In the genomic region with DNA sequence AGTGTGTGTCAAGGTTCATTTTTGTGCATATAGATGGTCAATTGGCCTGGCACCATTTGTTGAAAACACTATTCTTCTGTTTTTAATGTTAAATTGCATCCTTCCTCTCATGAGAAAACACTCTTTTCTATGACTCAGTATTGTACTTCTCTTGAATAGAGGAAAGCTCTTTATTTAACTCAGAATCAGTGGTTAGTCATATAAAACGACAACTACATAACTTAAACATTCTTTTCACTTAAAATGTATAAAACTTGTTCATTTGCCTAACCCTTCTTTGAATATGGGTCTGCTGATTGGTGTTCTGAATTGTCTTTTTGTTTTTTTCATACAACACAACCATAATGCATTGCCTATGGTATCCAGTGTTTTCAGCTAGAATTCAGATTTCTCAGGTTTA, we compare ENCODE assay signal across 19 cellular contexts. TPM values are rescaled to one million over a fixed set of nuclear protein-coding genes. Genes with fewer than 3 reads are reported as not detected.
A peak's percentile ranks its signal among the peaks of the same experiment; 100 is the strongest.
DNase-seq lines count a peak whose midpoint lies in the region; ATAC-seq lines count a peak whose summit lies in the region.
"Had no signal": no experiment of that assay in that cellular context is flagged by ENCODE, and none has a peak within 500 bp of the region (broad histone marks: within the 10 kb centered on the region; RNA-seq: fewer than 3 reads in every experiment).

No MANE protein-coding gene starts in this region.

- POLR2A ChIA-PET in activated CD4-positive, alpha-beta T cell treated with anti-CD3 and anti-CD28 coated beads for 36 hours (lab: Charles Lee) = interaction anchor here (0.6 to 1.8 kb wide), 3 partner anchors 17 to 146 kb away, joined by 3 to 4 read pairs (median 4); a partner anchor contains a TSS

- CTCF ChIA-PET in activated CD4-positive, alpha-beta T cell treated with anti-CD3 and anti-CD28 coated beads for 36 hours (lab: Charles Lee) = interaction anchor here (0.7 to 1.3 kb wide), 3 partner anchors 10 to 28 kb away, joined by 3 to 4 read pairs (median 4); no protein-coding TSS in a partner anchor
- CTCF ChIA-PET in activated naive CD4-positive, alpha-beta T cell treated with anti-CD3 and anti-CD28 coated beads for 36 hours (lab: Charles Lee) = interaction anchor here (1.8 kb wide), 1 partner anchor 11 kb away, joined by 10 read pairs; no protein-coding TSS in a partner anchor
- CTCF ChIA-PET in activated naive CD4-positive, alpha-beta T cell treated with anti-CD3 and anti-CD28 coated beads, Interleukin-2, amount 10 ng/mL, durations not matched to agents 7 days and 5 days (lab: Charles Lee) = interaction anchor here (0.8 to 1.3 kb wide), 2 partner anchors 14 to 226 kb away, joined by 3 to 4 read pairs; no protein-coding TSS in a partner anchor

- H3K4me3 Mint-ChIP-seq in activated CD4-positive, alpha-beta T cell treated with anti-CD3 and anti-CD28 coated beads for 36 hours = no peak overlapping the region
- no peak overlapping the region for H3K4me3 Mint-ChIP-seq in activated naive CD4-positive, alpha-beta T cell treated with anti-CD3 and anti-CD28 coated beads for 36 hours
- H3K4me3 Mint-ChIP-seq in activated naive CD4-positive, alpha-beta T cell treated with anti-CD3 and anti-CD28 coated beads, Interleukin-2, amount 10 ng/mL, durations not matched to agents 7 days and 5 days = no peak overlapping the region
- H3K4me3 Mint-ChIP-seq in activated T-helper 2 cell treated with anti-CD3 and anti-CD28 coated beads, Interferon-gamma antibody, Interleukin-2, Interleukin-4, amounts not matched to agents 10 μg/mL and 5 μg/mL and 100 μg/mL, durations not matched to agents 14 hours and 24 hours and 36 hours (ENCODE audit: low read depth) = no peak overlapping the region
- no peak overlapping the region for H3K4me3 Mint-ChIP-seq in stimulated activated effector memory CD8-positive, alpha-beta T cell treated with anti-CD3 and anti-CD28 coated beads, Interleukin-12 subunit alpha, Interleukin-12 subunit beta, amount 100 ng/mL, for 72 hours
- no peak overlapping the region for H3K4me3 Mint-ChIP-seq in stimulated activated naive B cell treated with anti-CD40 and anti-IgM and Interleukin-4, amounts not matched to agents 10 μg/mL and 1 μg/mL and 100 μg/mL, for 72 hours
- H3K4me3 Mint-ChIP-seq: CD4-positive, CD25-positive, alpha-beta regulatory T cell; HFFc6 had no signal

- H3K27me3 Mint-ChIP-seq in activated CD4-positive, alpha-beta T cell treated with anti-CD3 and anti-CD28 coated beads for 36 hours = no peaks in the 10 kb centered on the region
- H3K27me3 Mint-ChIP-seq in activated naive CD4-positive, alpha-beta T cell treated with anti-CD3 and anti-CD28 coated beads for 36 hours (ENCODE audit: low read depth) = no peaks in the 10 kb centered on the region
- H3K27me3 Mint-ChIP-seq in activated naive CD4-positive, alpha-beta T cell treated with anti-CD3 and anti-CD28 coated beads, Interleukin-2, amount 10 ng/mL, durations not matched to agents 7 days and 5 days = peaks cover 11% of the 10 kb centered on the region
- H3K27me3 Mint-ChIP-seq in activated T-helper 2 cell treated with anti-CD3 and anti-CD28 coated beads, Interferon-gamma antibody, Interleukin-2, Interleukin-4, amounts not matched to agents 10 μg/mL and 5 μg/mL and 100 μg/mL, durations not matched to agents 14 hours and 24 hours and 36 hours (ENCODE audit: low read depth) = no peaks in the 10 kb centered on the region
- no peaks in the 10 kb centered on the region for H3K27me3 Mint-ChIP-seq in stimulated activated naive B cell treated with anti-CD40 and anti-IgM and Interleukin-4, amounts not matched to agents 10 μg/mL and 1 μg/mL and 100 μg/mL, for 72 hours

- intact Hi-C loops in activated CD4-positive, alpha-beta T cell treated with anti-CD3 and anti-CD28 coated beads for 36 hours (cut with DNase I, micrococcal nuclease) = loop anchor here in 1 of 2 experiments (1.0 kb wide), 1 partner anchor 16 kb away; no protein-coding TSS in a partner anchor
- intact Hi-C loops in activated naive CD4-positive, alpha-beta T cell treated with anti-CD3 and anti-CD28 coated beads for 36 hours (cut with micrococcal nuclease) = loop anchor here (1.0 kb wide), 2 partner anchors 8 to 10 kb away; no protein-coding TSS in a partner anchor
- intact Hi-C loops in activated T-helper 2 cell treated with anti-CD3 and anti-CD28 coated beads, Interferon-gamma antibody, Interleukin-2, Interleukin-4, amounts not matched to agents 10 μg/mL and 5 μg/mL and 100 μg/mL, durations not matched to agents 14 hours and 24 hours and 36 hours (cut with micrococcal nuclease) = loop anchor here (1.0 kb wide), 2 partner anchors 9 to 16 kb away; no protein-coding TSS in a partner anchor

- H3K4me1 Mint-ChIP-seq in activated CD4-positive, alpha-beta T cell treated with anti-CD3 and anti-CD28 coated beads for 36 hours = peaks cover 25% of the 10 kb centered on the region
- H3K4me1 Mint-ChIP-seq in activated naive CD4-positive, alpha-beta T cell treated with anti-CD3 and anti-CD28 coated beads for 36 hours (ENCODE audit: low read depth) = peaks cover 22% of the 10 kb centered on the region
- peaks cover 7% of the 10 kb centered on the region for H3K4me1 Mint-ChIP-seq in activated naive CD4-positive, alpha-beta T cell treated with anti-CD3 and anti-CD28 coated beads, Interleukin-2, amount 10 ng/mL, durations not matched to agents 7 days and 5 days
- peaks cover 23% of the 10 kb centered on the region for H3K4me1 Mint-ChIP-seq in activated T-helper 2 cell treated with anti-CD3 and anti-CD28 coated beads, Interferon-gamma antibody, Interleukin-2, Interleukin-4, amounts not matched to agents 10 μg/mL and 5 μg/mL and 100 μg/mL, durations not matched to agents 14 hours and 24 hours and 36 hours (ENCODE audit: low read depth)
- H3K4me1 Mint-ChIP-seq in stimulated activated effector memory CD8-positive, alpha-beta T cell treated with anti-CD3 and anti-CD28 coated beads, Interleukin-12 subunit alpha, Interleukin-12 subunit beta, amount 100 ng/mL, for 72 hours = peaks cover 20% of the 10 kb centered on the region
- peaks cover 3 to 10% of the 10 kb centered on the region in 2 donors for H3K4me1 Mint-ChIP-seq in stimulated activated naive B cell treated with anti-CD40 and anti-IgM and Interleukin-4, amounts not matched to agents 10 μg/mL and 1 μg/mL and 100 μg/mL, for 72 hours

- DNase-seq in activated CD4-positive, alpha-beta T cell treated with anti-CD3 and anti-CD28 coated beads for 36 hours = no peak
- no peak for DNase-seq in activated CD4-positive, alpha-beta T cell treated with anti-CD3 and anti-CD28 coated beads, Interleukin-2, amount 50 U/mL, for 1 hour
- DNase-seq in activated naive CD4-positive, alpha-beta T cell treated with anti-CD3 and anti-CD28 coated beads for 36 hours = no peak
- no peak for DNase-seq in activated naive CD4-positive, alpha-beta T cell treated with anti-CD3 and anti-CD28 coated beads, Interleukin-2, amount 10 ng/mL, durations not matched to agents 7 days and 5 days
- DNase-seq in activated T-helper 2 cell treated with anti-CD3 and anti-CD28 coated beads, Interferon-gamma antibody, Interleukin-2, Interleukin-4, amounts not matched to agents 10 μg/mL and 5 μg/mL and 100 μg/mL, durations not matched to agents 14 hours and 24 hours and 36 hours (ENCODE audit: low spot score) = no peak
- DNase-seq in stimulated activated effector memory CD8-positive, alpha-beta T cell treated with anti-CD3 and anti-CD28 coated beads, Interleukin-12 subunit alpha, Interleukin-12 subunit beta, amount 100 ng/mL, for 72 hours (ENCODE audit: low spot score in 2 of 2) = no peak
- DNase-seq in stimulated activated naive B cell treated with anti-CD40 and anti-IgM and Interleukin-4, amounts not matched to agents 10 μg/mL and 1 μg/mL and 100 μg/mL, for 72 hours = no peak
- DNase-seq: BE2C; Caco-2; CD4-positive, CD25-positive, alpha-beta regulatory T cell; H7; HFFc6; NCI-H1436; NCI-H2029; NCI-H345; NCI-H524 treated with DMSO at 0.1 percent for 48 hours; PC-3; RPMI8226 had no signal

- ATAC-seq in activated CD4-positive, alpha-beta T cell treated with anti-CD3 and anti-CD28 coated beads for 36 hours = peak; percentile 72
- peak; percentile 79 for ATAC-seq in stimulated activated effector memory CD8-positive, alpha-beta T cell treated with anti-CD3 and anti-CD28 coated beads, Interleukin-12 subunit alpha, Interleukin-12 subunit beta, amount 100 ng/mL, for 72 hours
- no peak for ATAC-seq in stimulated activated naive B cell treated with anti-CD40 and anti-IgM and Interleukin-4, amounts not matched to agents 10 μg/mL and 1 μg/mL and 100 μg/mL, for 72 hours (replicated peaks)
- ATAC-seq in GM19463 (IDR thresholded peaks at IDR 0.05; ENCODE audit: unreplicated experiment) = no peak
- ATAC-seq: PC-3 had no signal

- H3K27ac Mint-ChIP-seq in activated CD4-positive, alpha-beta T cell treated with anti-CD3 and anti-CD28 coated beads for 36 hours = peak overlapping the region; percentile 87
- peak overlapping the region; percentile 41 for H3K27ac Mint-ChIP-seq in activated naive CD4-positive, alpha-beta T cell treated with anti-CD3 and anti-CD28 coated beads for 36 hours
- H3K27ac Mint-ChIP-seq in activated naive CD4-positive, alpha-beta T cell treated with anti-CD3 and anti-CD28 coated beads, Interleukin-2, amount 10 ng/mL, durations not matched to agents 7 days and 5 days = no peak overlapping the region
- peak overlapping the region; percentile 80 for H3K27ac Mint-ChIP-seq in activated T-helper 2 cell treated with anti-CD3 and anti-CD28 coated beads, Interferon-gamma antibody, Interleukin-2, Interleukin-4, amounts not matched to agents 10 μg/mL and 5 μg/mL and 100 μg/mL, durations not matched to agents 14 hours and 24 hours and 36 hours
- no peak overlapping the region for H3K27ac Mint-ChIP-seq in stimulated activated effector memory CD8-positive, alpha-beta T cell treated with anti-CD3 and anti-CD28 coated beads, Interleukin-12 subunit alpha, Interleukin-12 subunit beta, amount 100 ng/mL, for 72 hours
- no peak overlapping the region for H3K27ac Mint-ChIP-seq in stimulated activated naive B cell treated with anti-CD40 and anti-IgM and Interleukin-4, amounts not matched to agents 10 μg/mL and 1 μg/mL and 100 μg/mL, for 72 hours
- H3K27ac Mint-ChIP-seq: CD4-positive, CD25-positive, alpha-beta regulatory T cell; HFFc6 had no signal

- no peaks in the 10 kb centered on the region for H3K9me3 Mint-ChIP-seq in activated CD4-positive, alpha-beta T cell treated with anti-CD3 and anti-CD28 coated beads for 36 hours (ENCODE audit: low read depth)
- H3K9me3 Mint-ChIP-seq in activated naive CD4-positive, alpha-beta T cell treated with anti-CD3 and anti-CD28 coated beads for 36 hours = no peaks in the 10 kb centered on the region
- peaks cover 2% of the 10 kb centered on the region for H3K9me3 Mint-ChIP-seq in activated naive CD4-positive, alpha-beta T cell treated with anti-CD3 and anti-CD28 coated beads, Interleukin-2, amount 10 ng/mL, durations not matched to agents 7 days and 5 days
- no peaks in the 10 kb centered on the region for H3K9me3 Mint-ChIP-seq in activated T-helper 2 cell treated with anti-CD3 and anti-CD28 coated beads, Interferon-gamma antibody, Interleukin-2, Interleukin-4, amounts not matched to agents 10 μg/mL and 5 μg/mL and 100 μg/mL, durations not matched to agents 14 hours and 24 hours and 36 hours
- H3K9me3 Mint-ChIP-seq in stimulated activated effector memory CD8-positive, alpha-beta T cell treated with anti-CD3 and anti-CD28 coated beads, Interleukin-12 subunit alpha, Interleukin-12 subunit beta, amount 100 ng/mL, for 72 hours = no peaks in the 10 kb centered on the region
- no peaks in the 10 kb centered on the region for H3K9me3 Mint-ChIP-seq in stimulated activated naive B cell treated with anti-CD40 and anti-IgM and Interleukin-4, amounts not matched to agents 10 μg/mL and 1 μg/mL and 100 μg/mL, for 72 hours
- H3K9me3 Mint-ChIP-seq: HFFc6 had no signal

- no peaks in the 10 kb centered on the region for H3K36me3 Mint-ChIP-seq in activated CD4-positive, alpha-beta T cell treated with anti-CD3 and anti-CD28 coated beads for 36 hours (ENCODE audit: low read depth)
- H3K36me3 Mint-ChIP-seq in activated naive CD4-positive, alpha-beta T cell treated with anti-CD3 and anti-CD28 coated beads for 36 hours (ENCODE audit: low read depth) = no peaks in the 10 kb centered on the region
- no peaks in the 10 kb centered on the region for H3K36me3 Mint-ChIP-seq in activated naive CD4-positive, alpha-beta T cell treated with anti-CD3 and anti-CD28 coated beads, Interleukin-2, amount 10 ng/mL, durations not matched to agents 7 days and 5 days
- H3K36me3 Mint-ChIP-seq in activated T-helper 2 cell treated with anti-CD3 and anti-CD28 coated beads, Interferon-gamma antibody, Interleukin-2, Interleukin-4, amounts not matched to agents 10 μg/mL and 5 μg/mL and 100 μg/mL, durations not matched to agents 14 hours and 24 hours and 36 hours (ENCODE audit: low read depth) = no peaks in the 10 kb centered on the region
- no peaks in the 10 kb centered on the region for H3K36me3 Mint-ChIP-seq in stimulated activated effector memory CD8-positive, alpha-beta T cell treated with anti-CD3 and anti-CD28 coated beads, Interleukin-12 subunit alpha, Interleukin-12 subunit beta, amount 100 ng/mL, for 72 hours
- H3K36me3 Mint-ChIP-seq in stimulated activated naive B cell treated with anti-CD40 and anti-IgM and Interleukin-4, amounts not matched to agents 10 μg/mL and 1 μg/mL and 100 μg/mL, for 72 hours = no peaks in the 10 kb centered on the region
- H3K36me3 Mint-ChIP-seq: CD4-positive, CD25-positive, alpha-beta regulatory T cell had no signal

RNA-seq across cellular contexts. Expression of a gene that starts 17.2 kb away (rescaled TPM):
- 10 to 100 TPM; 61.1 to 70.6 TPM for total RNA-seq in activated CD4-positive, alpha-beta T cell treated with anti-CD3 and anti-CD28 coated beads for 36 hours
- total RNA-seq in activated naive CD4-positive, alpha-beta T cell treated with anti-CD3 and anti-CD28 coated beads for 36 hours = 10 to 100 TPM; 37.5 to 39.8 TPM
- 50.6 and 60.3 TPM in 2 replicates for total RNA-seq in activated T-helper 2 cell treated with anti-CD3 and anti-CD28 coated beads, Interferon-gamma antibody, Interleukin-2, Interleukin-4, amounts not matched to agents 10 μg/mL and 5 μg/mL and 100 μg/mL, durations not matched to agents 14 hours and 24 hours and 36 hours

RNA-seq across cellular contexts. Expression of a gene that starts 26.2 kb away (rescaled TPM):
- 100 to 1,000 TPM; 111 to 122 TPM for total RNA-seq in activated CD4-positive, alpha-beta T cell treated with anti-CD3 and anti-CD28 coated beads for 36 hours
- total RNA-seq in activated naive CD4-positive, alpha-beta T cell treated with anti-CD3 and anti-CD28 coated beads for 36 hours = 100 to 1,000 TPM; 108 TPM
- 94.8 and 105 TPM in 2 replicates for total RNA-seq in activated T-helper 2 cell treated with anti-CD3 and anti-CD28 coated beads, Interferon-gamma antibody, Interleukin-2, Interleukin-4, amounts not matched to agents 10 μg/mL and 5 μg/mL and 100 μg/mL, durations not matched to agents 14 hours and 24 hours and 36 hours

Comparison
In these comparisons a context has a peak if more than half of its experiments do, and no peak if none do; other contexts are left out.
1. H3K27ac Mint-ChIP-seq: peak in activated CD4-positive, alpha-beta T cell treated with anti-CD3 and anti-CD28 coated beads for 36 hours (single experiment), activated naive CD4-positive, alpha-beta T cell treated with anti-CD3 and anti-CD28 coated beads for 36 hours (single experiment) and activated T-helper 2 cell treated with anti-CD3 and anti-CD28 coated beads, Interferon-gamma antibody, Interleukin-2, Interleukin-4, amounts not matched to agents 10 μg/mL and 5 μg/mL and 100 μg/mL, durations not matched to agents 14 hours and 24 hours and 36 hours (single experiment); none in activated naive CD4-positive, alpha-beta T cell treated with anti-CD3 and anti-CD28 coated beads, Interleukin-2, amount 10 ng/mL, durations not matched to agents 7 days and 5 days (single experiment), stimulated activated effector memory CD8-positive, alpha-beta T cell treated with anti-CD3 and anti-CD28 coated beads, Interleukin-12 subunit alpha, Interleukin-12 subunit beta, amount 100 ng/mL, for 72 hours (single experiment) and stimulated activated naive B cell treated with anti-CD40 and anti-IgM and Interleukin-4, amounts not matched to agents 10 μg/mL and 1 μg/mL and 100 μg/mL, for 72 hours (single experiment).
2. ATAC-seq: peak in activated CD4-positive, alpha-beta T cell treated with anti-CD3 and anti-CD28 coated beads for 36 hours (single experiment) and stimulated activated effector memory CD8-positive, alpha-beta T cell treated with anti-CD3 and anti-CD28 coated beads, Interleukin-12 subunit alpha, Interleukin-12 subunit beta, amount 100 ng/mL, for 72 hours (single experiment); none in stimulated activated naive B cell treated with anti-CD40 and anti-IgM and Interleukin-4, amounts not matched to agents 10 μg/mL and 1 μg/mL and 100 μg/mL, for 72 hours (0 of 2) and GM19463 (single experiment).